8 cellular contexts compared by ENCODE assay signal in the genomic region with DNA sequence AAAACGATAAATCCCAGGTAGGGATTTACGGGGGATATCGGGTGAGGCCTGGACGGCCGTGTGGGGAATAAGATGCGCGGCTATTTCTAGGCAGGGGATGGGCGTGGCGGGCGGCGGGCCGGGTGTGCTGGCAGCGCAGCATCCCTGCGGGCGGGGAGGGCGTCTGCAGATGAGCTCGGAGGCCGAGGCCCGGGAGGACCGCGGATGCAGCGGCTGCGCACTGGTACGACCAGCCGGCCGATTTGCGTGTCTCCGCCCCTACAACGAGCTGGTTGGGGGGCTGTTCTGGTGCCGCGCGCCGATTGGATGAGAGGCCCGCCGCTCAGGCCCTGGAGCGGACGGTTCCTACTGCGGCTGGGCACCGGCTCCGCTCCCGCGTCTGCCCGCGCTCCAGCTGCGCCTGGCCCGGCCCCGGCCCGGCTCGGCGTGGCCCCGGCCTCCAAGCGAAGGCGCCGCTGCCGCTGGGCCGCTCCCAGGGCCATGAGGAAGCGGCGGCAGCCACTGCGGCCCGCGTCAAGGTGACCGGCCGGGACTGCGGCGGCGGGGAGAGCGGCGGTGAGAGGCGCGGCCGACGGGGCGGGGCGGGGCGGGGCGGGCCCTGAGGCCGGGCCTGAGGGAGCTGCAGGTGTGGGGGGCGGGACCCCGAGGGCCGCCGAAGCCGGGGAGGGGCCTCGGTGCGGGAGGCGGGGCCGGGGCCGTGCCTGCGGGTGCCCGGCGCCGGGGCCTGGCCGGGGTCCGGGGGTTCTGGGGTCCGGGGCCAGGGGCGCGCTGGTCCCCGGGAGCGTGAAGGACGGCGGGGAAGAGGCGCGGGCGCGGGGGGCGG. TPM values are rescaled to one million over a fixed set of nuclear protein-coding genes. Genes with fewer than 3 reads are reported as not detected.
DNase-seq lines count a peak whose midpoint lies in the region; ATAC-seq, FAIRE-seq and TF ChIP-seq lines count a peak whose summit lies in the region.

A gene with protein sequence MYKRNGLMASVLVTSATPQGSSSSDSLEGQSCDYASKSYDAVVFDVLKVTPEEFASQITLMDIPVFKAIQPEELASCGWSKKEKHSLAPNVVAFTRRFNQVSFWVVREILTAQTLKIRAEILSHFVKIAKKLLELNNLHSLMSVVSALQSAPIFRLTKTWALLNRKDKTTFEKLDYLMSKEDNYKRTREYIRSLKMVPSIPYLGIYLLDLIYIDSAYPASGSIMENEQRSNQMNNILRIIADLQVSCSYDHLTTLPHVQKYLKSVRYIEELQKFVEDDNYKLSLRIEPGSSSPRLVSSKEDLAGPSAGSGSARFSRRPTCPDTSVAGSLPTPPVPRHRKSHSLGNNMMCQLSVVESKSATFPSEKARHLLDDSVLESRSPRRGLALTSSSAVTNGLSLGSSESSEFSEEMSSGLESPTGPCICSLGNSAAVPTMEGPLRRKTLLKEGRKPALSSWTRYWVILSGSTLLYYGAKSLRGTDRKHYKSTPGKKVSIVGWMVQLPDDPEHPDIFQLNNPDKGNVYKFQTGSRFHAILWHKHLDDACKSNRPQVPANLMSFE (plus strand): TSS at position 325 of the 823 bp plus-strand sequence. CDS start 47,508 bp downstream, outside the sequence.

- H3K27ac Mint-ChIP-seq in activated naive CD8-positive, alpha-beta T cell treated with anti-CD3 and anti-CD28 coated beads, Interleukin-2, amount 50 U/mL, for 24 hours = no peak within 1 kb of the TSS

- peak within 1 kb of the TSS; percentile 61 for H3K4me3 ChIP-seq in SU-DHL-6 (ENCODE audit: insufficient read depth, low read length, poor library complexity, severe bottlenecking)
- H3K4me3 ChIP-seq in cardiac muscle cell = peak within 1 kb of the TSS; percentile 69
- peak within 1 kb of the TSS; percentile 40 to 64 (median 55) for H3K4me3 ChIP-seq in pancreas
- H3K4me3 ChIP-seq in thyroid gland (replicated peaks in 1 of 3) = peak within 1 kb of the TSS in 2 of 3 donors; percentile 34 to 60

- H3F3A ChIP-seq in SU-DHL-6 (ENCODE audit: insufficient read depth) = no peaks in the 10 kb centered on the region

- H3K9ac ChIP-seq in SU-DHL-6 (ENCODE audit: low read length) = peak within 1 kb of the TSS; percentile 48

- TF ChIP-seq POLR2A in GM12891 (IDR thresholded peaks at IDR 0.05; ENCODE audit: low read depth, low read length) (no peak), thyroid gland (IDR thresholded peaks at IDR 0.05) (peak; percentile 29 to 79)

- H3K36me3 Mint-ChIP-seq in activated naive CD8-positive, alpha-beta T cell treated with anti-CD3 and anti-CD28 coated beads, Interleukin-2, amount 50 U/mL, for 24 hours (ENCODE audit: low read depth) = no peaks in the 10 kb centered on the region

- peak; percentile 98 for FAIRE-seq in GM12891 (lab: Jason Lieb, UNC)
- FAIRE-seq in pancreas (lab: Jason Lieb, UNC) = no peak

- peak within 1 kb of the TSS; percentile 60 for H3K4me2 ChIP-seq in SU-DHL-6 (ENCODE audit: low read depth, low read length, poor library complexity, severe bottlenecking)

- ATAC-seq in HG02798 (IDR thresholded peaks at IDR 0.05; ENCODE audit: poor library complexity, unreplicated experiment) (peak; percentile 98), pancreas (peak; percentile 92 to 96 (median 93))
- ATAC-seq in activated naive CD8-positive, alpha-beta T cell treated with anti-CD3 and anti-CD28 coated beads, Interleukin-2, amount 50 U/mL, for 24 hours = peak; percentile 99

- H3K4me1 ChIP-seq in cardiac muscle cell (ENCODE audit: low read depth) (peaks cover 3% of the 10 kb centered on the region), pancreas (peaks cover 0 to 5% (median 4%) of the 10 kb centered on the region in 3 donors), thyroid gland (peaks cover 4 to 18% of the 10 kb centered on the region in 2 donors)

- H3K9me3 Mint-ChIP-seq in activated naive CD8-positive, alpha-beta T cell treated with anti-CD3 and anti-CD28 coated beads, Interleukin-2, amount 50 U/mL, for 24 hours = peaks cover 9% of the 10 kb centered on the region

- H3K36me3 ChIP-seq in SU-DHL-6 (ENCODE audit: low read length) (no peaks in the 10 kb centered on the region), cardiac muscle cell (no peaks in the 10 kb centered on the region), pancreas (no peaks in the 10 kb centered on the region), thyroid gland (no peaks in the 10 kb centered on the region)

- DNase-seq in GM12891 (ENCODE audit: insufficient read length, low spot score) = peak; percentile 97
- peak; percentile 93 for DNase-seq in NCI-H1417 treated with DMSO at 0.1 percent for 48 hours (lab: John Stamatoyannopoulos, UW)
- DNase-seq in activated naive CD8-positive, alpha-beta T cell treated with anti-CD3 and anti-CD28 coated beads, Interleukin-2, amount 50 U/mL, for 24 hours = peak; percentile 91
- peak; percentile 97 to 98 for DNase-seq in cardiac muscle cell (ENCODE audit: low read depth in 1 of 2, low spot score in 1 of 2)
- peak; percentile 93 to 99 (median 96) for DNase-seq in pancreas
- peak; percentile 97 for DNase-seq in thyroid gland

- H3K27me3 ChIP-seq in SU-DHL-6 (ENCODE audit: low read length) (no peaks in the 10 kb centered on the region), cardiac muscle cell (peaks cover 42% of the 10 kb centered on the region), pancreas (no peaks in the 10 kb centered on the region), thyroid gland (no peaks in the 10 kb centered on the region)

- peaks cover 9% of the 10 kb centered on the region for H3K27me3 Mint-ChIP-seq in activated naive CD8-positive, alpha-beta T cell treated with anti-CD3 and anti-CD28 coated beads, Interleukin-2, amount 50 U/mL, for 24 hours

- H4K20me1 ChIP-seq in SU-DHL-6 (ENCODE audit: low read depth, low read length) = no peaks in the 10 kb centered on the region

- H3K79me2 ChIP-seq in SU-DHL-6 (ENCODE audit: insufficient read depth, low read length) = no peaks in the 10 kb centered on the region

- intact Hi-C loops in pancreas (cut with DNase I) = no loop called here
- intact Hi-C loops in thyroid gland (cut with DNase I) = no loop called here

- 0% methylated on average over 43 to 105 of the region's 105 CpGs for WGBS in pancreas, 2 donors
- 1 to 2% methylated on average over 9 to 15 of the region's 105 CpGs for WGBS in thyroid gland, 2 donors

- peaks cover 8% of the 10 kb centered on the region for H3K4me1 Mint-ChIP-seq in activated naive CD8-positive, alpha-beta T cell treated with anti-CD3 and anti-CD28 coated beads, Interleukin-2, amount 50 U/mL, for 24 hours

- H3K9me3 ChIP-seq in SU-DHL-6 (ENCODE audit: insufficient read depth, low read length) (no peaks in the 10 kb centered on the region), cardiac muscle cell (ENCODE audit: low read depth) (no peaks in the 10 kb centered on the region), pancreas (no peaks in the 10 kb centered on the region), thyroid gland (no peaks in the 10 kb centered on the region)

- TF ChIP-seq CTCF in SU-DHL-6 (IDR thresholded peaks at IDR 0.05; ENCODE audit: insufficient read depth, low read length, poor library complexity, severe bottlenecking) (no peak), cardiac muscle cell (IDR thresholded peaks at IDR 0.05; ENCODE audit: low read depth, low read length) (no peak), pancreas (IDR thresholded peaks at IDR 0.05) (no peak), thyroid gland (IDR thresholded peaks at IDR 0.05) (no peak)

- H2AFZ ChIP-seq in SU-DHL-6 (ENCODE audit: low read depth, low read length, severe bottlenecking) = peak within 1 kb of the TSS; percentile 80

- no peaks in the 10 kb centered on the region for H3K9me2 ChIP-seq in SU-DHL-6 (replicated peaks; ENCODE audit: insufficient read depth, low read length)

- peak within 1 kb of the TSS; percentile 56; the same call in 1 of the 2 replicates for H3K27ac ChIP-seq in SU-DHL-6 (ENCODE audit: low read depth, low read length)
- peak within 1 kb of the TSS; percentile 84 for H3K27ac ChIP-seq in cardiac muscle cell
- H3K27ac ChIP-seq in pancreas = peak within 1 kb of the TSS; percentile 74 to 79 (median 76)
- peak within 1 kb of the TSS in 2 of 3 donors; percentile 75 to 78 for H3K27ac ChIP-seq in thyroid gland

- H3K4me3 Mint-ChIP-seq in activated naive CD8-positive, alpha-beta T cell treated with anti-CD3 and anti-CD28 coated beads, Interleukin-2, amount 50 U/mL, for 24 hours = peak within 1 kb of the TSS; percentile 65

TF ChIP-seq in GM12891, 5 proteins besides CTCF, POLR2A, EP300 and RAD21:
- no peak for TF ChIP-seq POLR2AphosphoS5 (IDR thresholded peaks at IDR 0.05; ENCODE audit: low read depth, low read length)
- peak; percentile 85 for TF ChIP-seq POU2F2 (IDR thresholded peaks at IDR 0.05; ENCODE audit: low read depth, low read length)

RNA-seq across cellular contexts. Expression of the gene that starts here (rescaled TPM):
- polyA plus RNA-seq in GM12891 (2012; ENCODE audit: low read depth, missing spikeins) = 1.6 TPM
- total RNA-seq in cardiac muscle cell (16.1 and 18.1 TPM in 2 replicates), pancreas (10 to 100 TPM in 1 of 6 donors, 1 to 10 TPM in 5; 5.8 to 12.7 (median 9.3) TPM), thyroid gland (10 to 100 TPM; 27.3 to 42.1 (median 39.1) TPM)
- polyA plus RNA-seq in cardiac muscle cell (14.1 and 15.7 TPM in 2 replicates), pancreas (10 to 100 TPM in 1 of 2 donors, 1 to 10 TPM in 1; 7.0 to 12.1 TPM)

Comparison
In these comparisons a context has a peak if more than half of its experiments do, and no peak if none do; other contexts are left out.
1. Peak in every context shown above with its lines: DNase-seq, ATAC-seq, H3K4me3 ChIP-seq and H3K27ac ChIP-seq.